ENCODE assay signal across 8 cellular contexts in the genomic region with DNA sequence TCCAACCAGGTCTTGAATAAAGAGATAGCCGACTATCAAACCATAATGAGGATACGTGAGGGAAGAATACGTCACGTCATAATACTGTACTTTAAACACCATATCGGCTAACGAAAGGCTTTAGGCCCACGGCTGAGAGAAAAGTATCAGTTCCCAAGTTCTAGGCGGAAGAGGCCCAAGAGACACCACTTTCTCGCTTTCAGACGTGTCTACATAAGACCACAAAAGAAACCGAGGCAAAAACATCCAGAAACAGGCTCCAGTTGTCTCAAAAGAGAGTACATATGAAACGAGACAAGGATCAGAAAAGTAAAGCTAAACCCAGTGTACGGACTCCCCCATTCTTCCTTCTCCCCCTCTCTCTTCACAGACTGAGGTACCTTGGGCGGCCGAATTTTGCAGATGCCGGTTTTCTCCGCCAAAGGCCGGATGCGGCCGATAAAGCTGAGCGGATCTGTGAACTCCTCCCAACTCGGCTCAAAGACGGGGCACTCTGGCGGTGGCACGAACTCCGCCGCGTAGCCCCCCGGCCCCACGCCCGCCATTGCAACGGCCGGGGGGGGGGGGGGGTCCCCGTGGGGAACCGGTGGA. TPM values are rescaled to one million over a fixed set of nuclear protein-coding genes. Genes with fewer than 3 reads are reported as not detected.
DNase-seq lines count a peak whose midpoint lies in the region; ATAC-seq and TF ChIP-seq lines count a peak whose summit lies in the region.

No MANE protein-coding gene starts in this region.

- H3K4me3 ChIP-seq in duodenal mucosa (ENCODE audit: low read depth in 1 of 2, low read length in 2 of 2) (peak overlapping the region; percentile 96), mucosa of descending colon (peak overlapping the region; percentile 59)

- no peaks in the 10 kb centered on the region for H3K27me3 ChIP-seq in duodenal mucosa (ENCODE audit: control insufficient read depth in 1 of 2, insufficient read depth in 2 of 2, low read length in 2 of 2)

- peak; percentile 26 for ATAC-seq in GM18861 (IDR thresholded peaks at IDR 0.05; ENCODE audit: unreplicated experiment)
- peak; percentile 24 for ATAC-seq in HG02970 (IDR thresholded peaks at IDR 0.05; ENCODE audit: low FRiP score, unreplicated experiment)
- peak; percentile 39 for ATAC-seq in mucosa of descending colon
- ATAC-seq in stimulated activated naive CD8-positive, alpha-beta T cell treated with anti-CD3 and anti-CD28 coated beads, Interleukin-15, amount 100 ng/mL, for 72 hours = peak; percentile 65

- peaks cover 20% of the 10 kb centered on the region for H3K4me1 Mint-ChIP-seq in stimulated activated naive CD8-positive, alpha-beta T cell treated with anti-CD3 and anti-CD28 coated beads, Interleukin-15, amount 100 ng/mL, for 72 hours

- H3K27me3 Mint-ChIP-seq in stimulated activated naive CD8-positive, alpha-beta T cell treated with anti-CD3 and anti-CD28 coated beads, Interleukin-15, amount 100 ng/mL, for 72 hours = no peaks in the 10 kb centered on the region

- H3K27ac ChIP-seq in duodenal mucosa (ENCODE audit: low read depth, low read length) = peak overlapping the region; percentile 88

- H3K36me3 ChIP-seq in duodenal mucosa (ENCODE audit: control insufficient read depth in 1 of 2, insufficient read depth in 2 of 2, low read length in 2 of 2) = peaks cover 8 to 12% of the 10 kb centered on the region in 2 donors
- peaks cover 4% of the 10 kb centered on the region for H3K36me3 ChIP-seq in mucosa of descending colon (ENCODE audit: low read depth)

- peak overlapping the region; percentile 91 to 97 for H3K27ac Mint-ChIP-seq in stimulated activated naive CD8-positive, alpha-beta T cell treated with anti-CD3 and anti-CD28 coated beads, Interleukin-15, amount 100 ng/mL, for 72 hours

- intact Hi-C loops in mucosa of descending colon (cut with DNase I, micrococcal nuclease) = no loop called here

- H3K9ac ChIP-seq in duodenal mucosa (ENCODE audit: low read depth in 1 of 2, low read length in 2 of 2) = peak overlapping the region; percentile 90 to 98

- H3K9me3 Mint-ChIP-seq in stimulated activated naive CD8-positive, alpha-beta T cell treated with anti-CD3 and anti-CD28 coated beads, Interleukin-15, amount 100 ng/mL, for 72 hours = no peaks in the 10 kb centered on the region

- TF ChIP-seq CTCF in mucosa of descending colon (IDR thresholded peaks at IDR 0.05) = no peak

- peak overlapping the region; percentile 90 to 96 for H3K4me3 Mint-ChIP-seq in stimulated activated naive CD8-positive, alpha-beta T cell treated with anti-CD3 and anti-CD28 coated beads, Interleukin-15, amount 100 ng/mL, for 72 hours

- peaks cover 21 to 22% of the 10 kb centered on the region in 2 donors for H3K4me1 ChIP-seq in duodenal mucosa (ENCODE audit: control insufficient read depth in 1 of 2, insufficient read depth in 2 of 2, low read length in 2 of 2)
- peaks cover 21% of the 10 kb centered on the region for H3K4me1 ChIP-seq in mucosa of descending colon (ENCODE audit: low read depth)

- peak; percentile 29 to 63 (median 44) for DNase-seq in T-helper 1 cell
- DNase-seq in mucosa of descending colon = peak in 2 of 3 donors; percentile 36 to 71
- peak; percentile 54 to 62 for DNase-seq in stimulated activated naive CD8-positive, alpha-beta T cell treated with anti-CD3 and anti-CD28 coated beads, Interleukin-15, amount 100 ng/mL, for 72 hours
- no peak for DNase-seq in NCI-H82 treated with DMSO at 0.1 percent for 48 hours (lab: John Stamatoyannopoulos, UW; ENCODE audit: unreplicated experiment)
- no peak for DNase-seq in stimulated activated naive CD4-positive, alpha-beta T cell (lab: John Stamatoyannopoulos, UW)

- H3K9me3 ChIP-seq in duodenal mucosa (ENCODE audit: control insufficient read depth in 1 of 2, low read length in 2 of 2) (no peaks in the 10 kb centered on the region), mucosa of descending colon (no peaks in the 10 kb centered on the region)

RNA-seq across cellular contexts. Expression of a gene that starts 0.5 kb away (rescaled TPM):
- total RNA-seq in mucosa of descending colon = 10 to 100 TPM; 54.6 to 76.2 (median 74.9) TPM

RNA-seq across cellular contexts. Expression of a gene that starts 12.8 kb away (rescaled TPM):
- total RNA-seq in mucosa of descending colon = 1 to 10 TPM; 8.2 to 8.5 (median 8.4) TPM

Comparison
In these comparisons a context has a peak if more than half of its experiments do, and no peak if none do; other contexts are left out.
1. DNase-seq: peak in T-helper 1 cell (5 of 5), mucosa of descending colon (2 of 3) and stimulated activated naive CD8-positive, alpha-beta T cell treated with anti-CD3 and anti-CD28 coated beads, Interleukin-15, amount 100 ng/mL, for 72 hours (2 of 2); none in NCI-H82 treated with DMSO at 0.1 percent for 48 hours (single experiment) and stimulated activated naive CD4-positive, alpha-beta T cell (0 of 6).
2. Peak in every context shown above with its lines, with median percentiles within 50 percentile points of each other: ATAC-seq.